Comparison of ENCODE assay signal across 13 cellular contexts in genomic region chr6:52649521-52649920, GRCh38.
"Had no signal": no experiment of that assay in that cellular context is flagged by ENCODE, and none has a peak within 500 bp of the region (broad histone marks: within the 10 kb centered on the region; RNA-seq: fewer than 3 reads in every experiment).

No MANE protein-coding gene starts in this region.

- ATAC-seq: effector memory CD8-positive, alpha-beta T cell; left colon; naive thymus-derived CD8-positive, alpha-beta T cell; psoas muscle; right lobe of liver; WTC11 had no signal

- H3K4me1 ChIP-seq: psoas muscle, testis had no signal

- H3K4me3 ChIP-seq: psoas muscle, right lobe of liver, testis had no signal

- H3K27ac ChIP-seq: epithelial cell of prostate, psoas muscle, right lobe of liver, testis had no signal

- H3K36me3 ChIP-seq: right lobe of liver had no signal

- H3K27me3 ChIP-seq: right lobe of liver, testis had no signal

- H3K9me3 ChIP-seq: psoas muscle, right lobe of liver, testis had no signal

- DNase-seq: activated CD4-positive, alpha-beta T cell treated with anti-CD3 and anti-CD28 coated beads, Interleukin-2, amount 10 ng/mL, durations not matched to agents 24 days and 14 days; activated naive CD4-positive, alpha-beta T cell treated with anti-CD3 and anti-CD28 coated beads, Interleukin-2, amount 10 ng/mL, durations not matched to agents 7 days and 5 days; central memory CD4-positive, alpha-beta T cell; cortex of kidney; effector memory CD8-positive, alpha-beta T cell; left colon; naive thymus-derived CD8-positive, alpha-beta T cell; psoas muscle; right lobe of liver; stimulated activated CD4-positive, alpha-beta T cell treated with anti-CD3 and anti-CD28 coated beads, Interleukin-4, amount 100 ng/mL, for 24 hours; testis had no signal
